In genomic region chr7:103685646-103686418, GRCh38 we compare ENCODE assay signal across 18 cellular contexts.
"Had no signal": no experiment of that assay in that cellular context is flagged by ENCODE, and none has a peak within 500 bp of the region (broad histone marks: within the 10 kb centered on the region; RNA-seq: fewer than 3 reads in every experiment).

No MANE protein-coding gene starts in this region.

- H3K27ac ChIP-seq: adrenal gland, cardiac muscle cell, coronary artery, psoas muscle, suprapubic skin had no signal

- H3K27ac Mint-ChIP-seq: activated CD4-positive, alpha-beta memory T cell treated with anti-CD3 and anti-CD28 coated beads for 36 hours; activated CD4-positive, alpha-beta T cell treated with anti-CD3 and anti-CD28 coated beads for 36 hours; activated CD8-positive, alpha-beta memory T cell treated with anti-CD3 and anti-CD28 coated beads, Interleukin-2, amount 10 ng/mL, durations not matched to agents 7 days and 5 days; activated T-helper 2 cell treated with anti-CD3 and anti-CD28 coated beads, Interferon-gamma antibody, Interleukin-2, Interleukin-4, amounts not matched to agents 10 μg/mL and 5 μg/mL and 100 μg/mL, durations not matched to agents 14 hours and 24 hours and 36 hours; nephron; stimulated activated naive CD8-positive, alpha-beta T cell treated with anti-CD3 and anti-CD28 coated beads, Interleukin-15, Interleukin-2, amounts not matched to agents 100 ng/mL and 50 ng/mL, for 24 hours; type B pancreatic cell had no signal

- H3K36me3 ChIP-seq: adrenal gland, cardiac muscle cell, suprapubic skin had no signal

- H3K4me1 Mint-ChIP-seq: activated CD4-positive, alpha-beta T cell treated with anti-CD3 and anti-CD28 coated beads for 36 hours; activated CD8-positive, alpha-beta memory T cell treated with anti-CD3 and anti-CD28 coated beads, Interleukin-2, amount 10 ng/mL, durations not matched to agents 7 days and 5 days had no signal

- H3K9me3 Mint-ChIP-seq: activated CD4-positive, alpha-beta memory T cell treated with anti-CD3 and anti-CD28 coated beads for 36 hours; activated T-helper 2 cell treated with anti-CD3 and anti-CD28 coated beads, Interferon-gamma antibody, Interleukin-2, Interleukin-4, amounts not matched to agents 10 μg/mL and 5 μg/mL and 100 μg/mL, durations not matched to agents 14 hours and 24 hours and 36 hours; nephron; stimulated activated naive CD8-positive, alpha-beta T cell treated with anti-CD3 and anti-CD28 coated beads, Interleukin-15, Interleukin-2, amounts not matched to agents 100 ng/mL and 50 ng/mL, for 24 hours; type B pancreatic cell had no signal

- H3K27me3 Mint-ChIP-seq: activated CD8-positive, alpha-beta memory T cell treated with anti-CD3 and anti-CD28 coated beads, Interleukin-2, amount 10 ng/mL, durations not matched to agents 7 days and 5 days; type B pancreatic cell had no signal

- H3K36me3 Mint-ChIP-seq: activated CD4-positive, alpha-beta memory T cell treated with anti-CD3 and anti-CD28 coated beads for 36 hours; activated CD8-positive, alpha-beta memory T cell treated with anti-CD3 and anti-CD28 coated beads, Interleukin-2, amount 10 ng/mL, durations not matched to agents 7 days and 5 days; type B pancreatic cell had no signal

- DNase-seq: activated CD4-positive, alpha-beta memory T cell treated with anti-CD3 and anti-CD28 coated beads for 36 hours; activated CD4-positive, alpha-beta T cell treated with anti-CD3 and anti-CD28 coated beads for 36 hours; activated CD8-positive, alpha-beta memory T cell treated with anti-CD3 and anti-CD28 coated beads, Interleukin-2, amount 10 ng/mL, durations not matched to agents 7 days and 5 days; activated naive CD4-positive, alpha-beta T cell treated with anti-CD3 and anti-CD28 coated beads, Interleukin-2, amount 50 U/mL, for 16 hours; activated T-cell treated with anti-CD3 and anti-CD28 coated beads, Interleukin-2, amount 50 U/mL, for 1 hour; adrenal gland; effector CD8-positive, alpha-beta T cell; foreskin fibroblast; hypothalamus; psoas muscle had no signal

- H3K4me3 Mint-ChIP-seq: activated CD4-positive, alpha-beta memory T cell treated with anti-CD3 and anti-CD28 coated beads for 36 hours; activated CD4-positive, alpha-beta T cell treated with anti-CD3 and anti-CD28 coated beads for 36 hours; activated CD8-positive, alpha-beta memory T cell treated with anti-CD3 and anti-CD28 coated beads, Interleukin-2, amount 10 ng/mL, durations not matched to agents 7 days and 5 days; nephron; stimulated activated naive CD8-positive, alpha-beta T cell treated with anti-CD3 and anti-CD28 coated beads, Interleukin-15, Interleukin-2, amounts not matched to agents 100 ng/mL and 50 ng/mL, for 24 hours; type B pancreatic cell had no signal

- H3K9me3 ChIP-seq: adrenal gland, psoas muscle, suprapubic skin had no signal

- H3K4me3 ChIP-seq: adrenal gland, cardiac muscle cell, coronary artery, psoas muscle, suprapubic skin had no signal

- H3K4me1 ChIP-seq: adrenal gland, psoas muscle, suprapubic skin had no signal

- H3K27me3 ChIP-seq: adrenal gland, cardiac muscle cell, suprapubic skin had no signal

- ATAC-seq: activated CD4-positive, alpha-beta T cell treated with anti-CD3 and anti-CD28 coated beads for 36 hours; activated CD8-positive, alpha-beta memory T cell treated with anti-CD3 and anti-CD28 coated beads, Interleukin-2, amount 10 ng/mL, durations not matched to agents 7 days and 5 days; psoas muscle; sciatic nerve had no signal
